11 cellular contexts compared by ENCODE assay signal in genomic region chr3:128922804-128923459, GRCh38. TPM values are rescaled to one million over a fixed set of nuclear protein-coding genes. Genes with fewer than 3 reads are reported as not detected.
DNase-seq lines count a peak whose midpoint lies in the region; ATAC-seq and TF ChIP-seq lines count a peak whose summit lies in the region.
"Had no signal": no experiment of that assay in that cellular context is flagged by ENCODE, and none has a peak within 500 bp of the region (broad histone marks: within the 10 kb centered on the region; RNA-seq: fewer than 3 reads in every experiment).

No MANE protein-coding gene starts in this region.

- CTCF ChIA-PET in Calu3 (lab: Charles Lee) (no interaction called here), WTC11 (lab: Charles Lee) (no interaction called here)

- TF ChIP-seq CTCF in Calu3 (IDR thresholded peaks at IDR 0.05; ENCODE audit: unreplicated experiment) (no peak), WTC11 (IDR thresholded peaks at IDR 0.05) (no peak)

- no TSS peak for BruUV-seq in Calu3 (replicated peaks; lab: Mats Ljungman, UMichigan)

- peak; percentile 95 for ATAC-seq in activated naive CD8-positive, alpha-beta T cell treated with anti-CD3 and anti-CD28 coated beads, Interleukin-2, amount 50 U/mL, for 24 hours
- ATAC-seq in WTC11 (no peak), HG03439 (IDR thresholded peaks at IDR 0.05; ENCODE audit: unreplicated experiment) (no peak)

- H3K36me3 Mint-ChIP-seq in Calu3 (ENCODE audit: insufficient read depth, unreplicated experiment) (peaks cover 69% of the 10 kb centered on the region), WTC11 (peaks cover 81% of the 10 kb centered on the region)
- H3K36me3 Mint-ChIP-seq in activated naive CD8-positive, alpha-beta T cell treated with anti-CD3 and anti-CD28 coated beads, Interleukin-2, amount 50 U/mL, for 24 hours (ENCODE audit: low read depth), result peaks cover 40% of the 10 kb centered on the region

- H3K27me3 Mint-ChIP-seq in Calu3 (ENCODE audit: unreplicated experiment), result peaks cover 19% of the 10 kb centered on the region
- H3K27me3 Mint-ChIP-seq in activated naive CD8-positive, alpha-beta T cell treated with anti-CD3 and anti-CD28 coated beads, Interleukin-2, amount 50 U/mL, for 24 hours, result no peaks in the 10 kb centered on the region
- H3K27me3 Mint-ChIP-seq in WTC11 (ENCODE audit: low read depth), result peaks cover 70% of the 10 kb centered on the region
- H3K27me3 Mint-ChIP-seq: brain had no signal

- no peak overlapping the region for H3K4me3 Mint-ChIP-seq in Calu3 (ENCODE audit: low read depth, unreplicated experiment)
- peak overlapping the region; percentile 60 for H3K4me3 Mint-ChIP-seq in activated naive CD8-positive, alpha-beta T cell treated with anti-CD3 and anti-CD28 coated beads, Interleukin-2, amount 50 U/mL, for 24 hours
- no peak overlapping the region for H3K4me3 Mint-ChIP-seq in WTC11
- H3K4me3 Mint-ChIP-seq: brain had no signal

- DNase-seq in Calu3 (no peak), WTC11 (ENCODE audit: low spot score) (no peak), inferior parietal cortex (ENCODE audit: extremely low spot score) (no peak), iPS-NIHi11 (ENCODE audit: low spot score) (no peak)
- DNase-seq in activated CD4-positive, alpha-beta T cell treated with anti-CD3 and anti-CD28 coated beads, Interleukin-2, amount 50 U/mL, for 4 hours, result peak; percentile 36 to 43
- DNase-seq in activated naive CD8-positive, alpha-beta T cell treated with anti-CD3 and anti-CD28 coated beads, Interleukin-2, amount 50 U/mL, for 24 hours, result peak; percentile 66
- DNase-seq in stimulated activated CD4-positive, alpha-beta T cell treated with anti-CD3 and anti-CD28 coated beads, Interleukin-4, amount 100 ng/mL, for 24 hours, result peak; percentile 64
- DNase-seq: BE2C, ovary had no signal

- H3K27ac Mint-ChIP-seq in Calu3 (ENCODE audit: unreplicated experiment) (peak overlapping the region; percentile 68), WTC11 (no peak overlapping the region)
- H3K27ac Mint-ChIP-seq in activated naive CD8-positive, alpha-beta T cell treated with anti-CD3 and anti-CD28 coated beads, Interleukin-2, amount 50 U/mL, for 24 hours, result peak overlapping the region; percentile 83

- POLR2A ChIA-PET in WTC11 (lab: Charles Lee), result no interaction called here

- H3K9me3 Mint-ChIP-seq in Calu3 (ENCODE audit: low read depth, unreplicated experiment) (peaks cover 15% of the 10 kb centered on the region), WTC11 (peaks cover 87% of the 10 kb centered on the region)
- peaks cover 23% of the 10 kb centered on the region for H3K9me3 Mint-ChIP-seq in activated naive CD8-positive, alpha-beta T cell treated with anti-CD3 and anti-CD28 coated beads, Interleukin-2, amount 50 U/mL, for 24 hours

- intact Hi-C loops in Calu3 (cut with micrococcal nuclease; ENCODE audit: unreplicated experiment), result no loop called here

- H3K4me1 Mint-ChIP-seq in Calu3 (ENCODE audit: low read depth, unreplicated experiment), result no peaks in the 10 kb centered on the region
- peaks cover 42% of the 10 kb centered on the region for H3K4me1 Mint-ChIP-seq in activated naive CD8-positive, alpha-beta T cell treated with anti-CD3 and anti-CD28 coated beads, Interleukin-2, amount 50 U/mL, for 24 hours
- no peaks in the 10 kb centered on the region for H3K4me1 Mint-ChIP-seq in WTC11
- H3K4me1 Mint-ChIP-seq: brain had no signal

TF ChIP-seq in WTC11, 78 proteins besides CTCF, POLR2A, EP300 and RAD21:
- no peak for TF ChIP-seq FOXJ3 (CRISPR knock-in tag; IDR thresholded peaks at IDR 0.05; ENCODE audit: borderline replicate concordance)
- no peak for TF ChIP-seq FOXK1 (CRISPR knock-in tag; IDR thresholded peaks at IDR 0.05)
- no peak for TF ChIP-seq NFATC4 (CRISPR knock-in tag; IDR thresholded peaks at IDR 0.05)
- TF ChIP-seq ZNF423 (CRISPR knock-in tag; IDR thresholded peaks at IDR 0.05), result no peak

RNA-seq across cellular contexts. Expression of gene ACAD9, which starts 43.5 kb away (rescaled TPM):
- 112 and 124 TPM in 2 replicates for total RNA-seq in Calu3 (2022)
- 31.2 to 35.2 TPM (median 31.8 TPM) in 3 replicates for total RNA-seq in WTC11 (2021)

Comparison
In these comparisons a context has a peak if more than half of its experiments do, and no peak if none do; other contexts are left out.
1. DNase-seq: peak in activated CD4-positive, alpha-beta T cell treated with anti-CD3 and anti-CD28 coated beads, Interleukin-2, amount 50 U/mL, for 4 hours (2 of 2), activated naive CD8-positive, alpha-beta T cell treated with anti-CD3 and anti-CD28 coated beads, Interleukin-2, amount 50 U/mL, for 24 hours (single experiment) and stimulated activated CD4-positive, alpha-beta T cell treated with anti-CD3 and anti-CD28 coated beads, Interleukin-4, amount 100 ng/mL, for 24 hours (single experiment); none in Calu3 (single experiment), WTC11 (single experiment), inferior parietal cortex (single experiment) and iPS-NIHi11 (single experiment).